In the genomic region with DNA sequence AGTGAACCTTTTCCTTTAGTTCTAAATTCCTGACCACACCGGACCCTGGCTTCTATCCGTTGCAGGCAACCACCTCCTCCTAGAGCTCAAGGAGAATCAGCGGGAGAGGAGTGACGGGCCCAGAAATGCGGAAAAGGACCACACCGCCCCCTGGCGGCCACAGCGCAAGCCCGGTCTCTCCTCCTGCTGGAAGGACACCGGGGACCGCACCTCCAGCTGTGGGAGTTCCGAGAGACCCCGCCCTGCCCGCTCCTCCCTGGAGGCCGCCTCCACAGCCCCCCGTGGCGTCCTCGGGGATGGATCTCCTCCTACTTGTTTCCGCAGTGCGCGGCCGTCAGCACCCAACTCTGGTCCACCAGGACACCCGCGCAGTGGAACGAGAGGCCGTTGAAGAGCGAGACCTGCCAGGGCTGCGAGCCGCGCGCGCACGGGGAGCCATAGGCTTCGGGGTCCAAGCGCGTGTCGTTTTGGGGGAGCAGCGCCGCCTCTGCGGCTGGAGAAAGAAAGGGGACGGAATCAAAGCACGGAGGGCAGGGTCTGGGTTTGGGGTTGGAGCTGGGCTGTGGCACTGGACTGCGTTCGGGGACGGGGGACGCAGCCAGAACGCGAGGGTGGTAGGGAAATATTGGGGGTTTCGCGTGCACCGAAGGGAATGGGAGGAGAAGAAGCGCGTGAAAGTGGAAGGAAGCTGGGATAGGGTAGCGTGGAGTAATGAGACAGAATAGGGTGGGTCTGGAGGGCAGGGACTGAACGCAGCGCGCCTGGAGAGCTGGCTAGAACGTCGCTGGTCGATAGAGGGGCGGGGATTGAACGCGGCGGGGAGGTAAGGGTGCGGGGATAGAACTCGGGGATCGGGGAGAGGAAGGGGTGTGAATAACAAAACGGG, we compare ENCODE assay signal across 8 cellular contexts. TPM values are rescaled to one million over a fixed set of nuclear protein-coding genes. Genes with fewer than 3 reads are reported as not detected.
DNase-seq lines count a peak whose midpoint lies in the region; ATAC-seq, FAIRE-seq and TF ChIP-seq lines count a peak whose summit lies in the region.

No MANE protein-coding gene starts in this region.

- ATAC-seq in GM18858 (IDR thresholded peaks at IDR 0.05; ENCODE audit: unreplicated experiment), result no peak

- H3K79me2 ChIP-seq in osteoblast (ENCODE audit: insufficient read depth, low read length), result no peaks in the 10 kb centered on the region

- POLR2A ChIA-PET in activated CD4-positive, alpha-beta memory T cell treated with anti-CD3 and anti-CD28 coated beads for 36 hours (lab: Charles Lee), result no interaction called here
- POLR2A ChIA-PET in activated CD4-positive, alpha-beta memory T cell treated with anti-CD3 and anti-CD28 coated beads, Interleukin-2, amount 10 ng/mL, durations not matched to agents 7 days and 5 days (lab: Charles Lee), result no interaction called here

- H3K9me3 Mint-ChIP-seq in activated CD4-positive, alpha-beta memory T cell treated with anti-CD3 and anti-CD28 coated beads for 36 hours, result no peaks in the 10 kb centered on the region
- no peaks in the 10 kb centered on the region for H3K9me3 Mint-ChIP-seq in activated CD4-positive, alpha-beta memory T cell treated with anti-CD3 and anti-CD28 coated beads, Interleukin-2, amount 10 ng/mL, durations not matched to agents 7 days and 5 days

- no peak overlapping the region for H3K27ac ChIP-seq in osteoblast (ENCODE audit: low read depth, low read length)

- DNase-seq in activated CD4-positive, alpha-beta memory T cell treated with anti-CD3 and anti-CD28 coated beads for 36 hours, result peak; percentile 40
- no peak for DNase-seq in activated CD4-positive, alpha-beta memory T cell treated with anti-CD3 and anti-CD28 coated beads, Interleukin-2, amount 10 ng/mL, durations not matched to agents 7 days and 5 days
- DNase-seq in NCI-H526 treated with DMSO at 0.1 percent for 48 hours (lab: John Stamatoyannopoulos, UW) (peak; percentile 57), glomerular visceral epithelial cell (ENCODE audit: extremely low spot score) (peak; percentile 56), osteoblast (ENCODE audit: insufficient read length, low spot score, missing footprints) (peak; percentile 96), urothelium cell line (ENCODE audit: low spot score) (peak; percentile 67)
- DNase-seq in activated T-cell treated with anti-CD3 and anti-CD28 coated beads, Interleukin-2, amount 50 U/mL, for 1 hour, result peak; percentile 51

- H3K27me3 Mint-ChIP-seq in activated CD4-positive, alpha-beta memory T cell treated with anti-CD3 and anti-CD28 coated beads for 36 hours, result peaks cover 59% of the 10 kb centered on the region
- H3K27me3 Mint-ChIP-seq in activated CD4-positive, alpha-beta memory T cell treated with anti-CD3 and anti-CD28 coated beads, Interleukin-2, amount 10 ng/mL, durations not matched to agents 7 days and 5 days, result peaks cover 53% of the 10 kb centered on the region

- no peak overlapping the region for H3K27ac Mint-ChIP-seq in activated CD4-positive, alpha-beta memory T cell treated with anti-CD3 and anti-CD28 coated beads for 36 hours
- H3K27ac Mint-ChIP-seq in activated CD4-positive, alpha-beta memory T cell treated with anti-CD3 and anti-CD28 coated beads, Interleukin-2, amount 10 ng/mL, durations not matched to agents 7 days and 5 days, result no peak overlapping the region

- peak overlapping the region; percentile 19 for H3K4me3 ChIP-seq in osteoblast (ENCODE audit: insufficient read depth, low read length)

- peak overlapping the region; percentile 43 for H3K4me2 ChIP-seq in osteoblast (ENCODE audit: insufficient read depth, low read length)

- H3K36me3 Mint-ChIP-seq in activated CD4-positive, alpha-beta memory T cell treated with anti-CD3 and anti-CD28 coated beads for 36 hours, result no peaks in the 10 kb centered on the region
- peaks cover 2% of the 10 kb centered on the region for H3K36me3 Mint-ChIP-seq in activated CD4-positive, alpha-beta memory T cell treated with anti-CD3 and anti-CD28 coated beads, Interleukin-2, amount 10 ng/mL, durations not matched to agents 7 days and 5 days (ENCODE audit: low read depth)

- no peaks in the 10 kb centered on the region for H3K4me1 ChIP-seq in osteoblast (ENCODE audit: insufficient read depth, low read length)

- H3K4me3 Mint-ChIP-seq in activated CD4-positive, alpha-beta memory T cell treated with anti-CD3 and anti-CD28 coated beads for 36 hours, result no peak overlapping the region
- H3K4me3 Mint-ChIP-seq in activated CD4-positive, alpha-beta memory T cell treated with anti-CD3 and anti-CD28 coated beads, Interleukin-2, amount 10 ng/mL, durations not matched to agents 7 days and 5 days, result no peak overlapping the region

- no peak for FAIRE-seq in urothelium cell line (lab: Jason Lieb, UNC)

- H3K36me3 ChIP-seq in osteoblast (ENCODE audit: insufficient read depth, low read length), result no peaks in the 10 kb centered on the region

- intact Hi-C loops in activated CD4-positive, alpha-beta memory T cell treated with anti-CD3 and anti-CD28 coated beads for 36 hours (cut with micrococcal nuclease), result loop anchor here (5.0 kb wide), 1 partner anchor 75 kb away; no protein-coding TSS in a partner anchor

- no peak overlapping the region for H2AFZ ChIP-seq in osteoblast (ENCODE audit: low read length)

- no peaks in the 10 kb centered on the region for H4K20me1 ChIP-seq in osteoblast (ENCODE audit: insufficient read depth, low read length)

- H3K27me3 ChIP-seq in osteoblast (ENCODE audit: insufficient read depth, low read length), result peaks cover 34% of the 10 kb centered on the region

- CTCF ChIA-PET in activated CD4-positive, alpha-beta memory T cell treated with anti-CD3 and anti-CD28 coated beads for 36 hours (lab: Charles Lee), result interaction anchor here (0.8 to 1.5 kb wide), 4 partner anchors 15 to 160 kb away, joined by 3 to 4 read pairs (median 3); no protein-coding TSS in a partner anchor
- CTCF ChIA-PET in activated CD4-positive, alpha-beta memory T cell treated with anti-CD3 and anti-CD28 coated beads, Interleukin-2, amount 10 ng/mL, durations not matched to agents 7 days and 5 days (lab: Charles Lee), result interaction anchor here (1.0 to 1.6 kb wide), 2 partner anchors 80 to 95 kb away, joined by 3 to 4 read pairs; no protein-coding TSS in a partner anchor

- peaks cover 13% of the 10 kb centered on the region for H3K4me1 Mint-ChIP-seq in activated CD4-positive, alpha-beta memory T cell treated with anti-CD3 and anti-CD28 coated beads for 36 hours (ENCODE audit: low read depth)
- peaks cover 29% of the 10 kb centered on the region for H3K4me1 Mint-ChIP-seq in activated CD4-positive, alpha-beta memory T cell treated with anti-CD3 and anti-CD28 coated beads, Interleukin-2, amount 10 ng/mL, durations not matched to agents 7 days and 5 days

- peak; percentile 76 for TF ChIP-seq CTCF in osteoblast (IDR thresholded peaks at IDR 0.05; ENCODE audit: extremely low read depth, low read depth, low read length)

- no peaks in the 10 kb centered on the region for H3K9me3 ChIP-seq in osteoblast (ENCODE audit: low read depth, low read length)

RNA-seq across cellular contexts. Expression of a gene that starts 2.5 kb away (rescaled TPM):
- total RNA-seq in activated CD4-positive, alpha-beta memory T cell treated with anti-CD3 and anti-CD28 coated beads for 36 hours, result not detected
- total RNA-seq in activated CD4-positive, alpha-beta memory T cell treated with anti-CD3 and anti-CD28 coated beads, Interleukin-2, amount 10 ng/mL, durations not matched to agents 7 days and 5 days, result not detected
- not detected in 2 replicates for total RNA-seq in osteoblast

RNA-seq across cellular contexts. Expression of a gene that starts 9.4 kb away (rescaled TPM):
- not detected for total RNA-seq in activated CD4-positive, alpha-beta memory T cell treated with anti-CD3 and anti-CD28 coated beads for 36 hours
- not detected for total RNA-seq in activated CD4-positive, alpha-beta memory T cell treated with anti-CD3 and anti-CD28 coated beads, Interleukin-2, amount 10 ng/mL, durations not matched to agents 7 days and 5 days
- not detected in 2 replicates for total RNA-seq in osteoblast

RNA-seq across cellular contexts. Expression of a gene that starts 15.6 kb away (rescaled TPM):
- total RNA-seq in activated CD4-positive, alpha-beta memory T cell treated with anti-CD3 and anti-CD28 coated beads for 36 hours, result not detected
- not detected for total RNA-seq in activated CD4-positive, alpha-beta memory T cell treated with anti-CD3 and anti-CD28 coated beads, Interleukin-2, amount 10 ng/mL, durations not matched to agents 7 days and 5 days
- not detected in 2 replicates for total RNA-seq in osteoblast

RNA-seq across cellular contexts. Expression of a gene that starts 17.8 kb away (rescaled TPM):
- total RNA-seq in activated CD4-positive, alpha-beta memory T cell treated with anti-CD3 and anti-CD28 coated beads for 36 hours, result not detected
- not detected for total RNA-seq in activated CD4-positive, alpha-beta memory T cell treated with anti-CD3 and anti-CD28 coated beads, Interleukin-2, amount 10 ng/mL, durations not matched to agents 7 days and 5 days
- total RNA-seq in osteoblast, result not detected in 2 replicates

RNA-seq across cellular contexts. Expression of a gene that starts 33.3 kb away (rescaled TPM):
- not detected for total RNA-seq in activated CD4-positive, alpha-beta memory T cell treated with anti-CD3 and anti-CD28 coated beads for 36 hours
- not detected for total RNA-seq in activated CD4-positive, alpha-beta memory T cell treated with anti-CD3 and anti-CD28 coated beads, Interleukin-2, amount 10 ng/mL, durations not matched to agents 7 days and 5 days
- not detected in 2 replicates for total RNA-seq in osteoblast
